ENCODE assay signal across 16 cellular contexts in genomic region chr19:5094768-5095567, GRCh38.
"Had no signal": no experiment of that assay in that cellular context is flagged by ENCODE, and none has a peak within 500 bp of the region (broad histone marks: within the 10 kb centered on the region; RNA-seq: fewer than 3 reads in every experiment).

No MANE protein-coding gene starts in this region.

- H3K27ac ChIP-seq: ascending aorta, left ventricle myocardium inferior, prostate gland, sigmoid colon had no signal

- H3K9me3 ChIP-seq: prostate gland had no signal

- H3K36me3 ChIP-seq: prostate gland had no signal

- H3K27me3 ChIP-seq: ascending aorta, sigmoid colon had no signal

- ATAC-seq: mucosa of descending colon; natural killer cell treated with Interleukin-12 subunit alpha and Interleukin-12 subunit beta and Interleukin-15 and Interleukin-18, amount 100 ng/mL, for 72 hours; stimulated activated effector memory CD8-positive, alpha-beta T cell treated with anti-CD3 and anti-CD28 coated beads, Interleukin-12 subunit alpha, Interleukin-12 subunit beta, amount 100 ng/mL, for 72 hours had no signal

- H3K4me3 Mint-ChIP-seq: activated naive CD4-positive, alpha-beta T cell treated with anti-CD3 and anti-CD28 coated beads, Interleukin-2, amount 10 ng/mL, durations not matched to agents 7 days and 5 days; natural killer cell treated with Interleukin-12 subunit alpha and Interleukin-12 subunit beta and Interleukin-15 and Interleukin-18, amount 100 ng/mL, for 72 hours; stimulated activated effector memory CD8-positive, alpha-beta T cell treated with anti-CD3 and anti-CD28 coated beads, Interleukin-12 subunit alpha, Interleukin-12 subunit beta, amount 100 ng/mL, for 72 hours had no signal

- DNase-seq: activated CD4-positive, alpha-beta T cell treated with anti-CD3 and anti-CD28 coated beads for 1 hour; activated CD4-positive, alpha-beta T cell treated with anti-CD3 and anti-CD28 coated beads, Interleukin-2, amount 50 U/mL, for 4 hours; activated naive CD4-positive, alpha-beta T cell treated with anti-CD3 and anti-CD28 coated beads, Interleukin-2, amount 10 ng/mL, durations not matched to agents 7 days and 5 days; activated T-cell treated with anti-CD3 and anti-CD28 coated beads, Interleukin-2, amount 50 U/mL, for 1 hour; hypothalamus; kidney; left ventricle myocardium inferior; mucosa of descending colon; sigmoid colon; T-helper 1 cell; T1000 had no signal

- H3K4me3 ChIP-seq: ascending aorta, left ventricle myocardium inferior, mucosa of descending colon, prostate gland, sigmoid colon had no signal

- H3K27me3 Mint-ChIP-seq: activated naive CD4-positive, alpha-beta T cell treated with anti-CD3 and anti-CD28 coated beads, Interleukin-2, amount 10 ng/mL, durations not matched to agents 7 days and 5 days; natural killer cell treated with Interleukin-12 subunit alpha and Interleukin-12 subunit beta and Interleukin-15 and Interleukin-18, amount 100 ng/mL, for 72 hours had no signal

- H3K4me1 Mint-ChIP-seq: activated naive CD4-positive, alpha-beta T cell treated with anti-CD3 and anti-CD28 coated beads, Interleukin-2, amount 10 ng/mL, durations not matched to agents 7 days and 5 days; stimulated activated effector memory CD8-positive, alpha-beta T cell treated with anti-CD3 and anti-CD28 coated beads, Interleukin-12 subunit alpha, Interleukin-12 subunit beta, amount 100 ng/mL, for 72 hours had no signal

- H3K27ac Mint-ChIP-seq: activated naive CD4-positive, alpha-beta T cell treated with anti-CD3 and anti-CD28 coated beads, Interleukin-2, amount 10 ng/mL, durations not matched to agents 7 days and 5 days; activated T-helper 2 cell treated with anti-CD3 and anti-CD28 coated beads, Interferon-gamma antibody, Interleukin-2, Interleukin-4, amounts not matched to agents 10 μg/mL and 5 μg/mL and 100 μg/mL, durations not matched to agents 14 hours and 24 hours and 36 hours; natural killer cell treated with Interleukin-12 subunit alpha and Interleukin-12 subunit beta and Interleukin-15 and Interleukin-18, amount 100 ng/mL, for 72 hours had no signal
